In the genomic region with DNA sequence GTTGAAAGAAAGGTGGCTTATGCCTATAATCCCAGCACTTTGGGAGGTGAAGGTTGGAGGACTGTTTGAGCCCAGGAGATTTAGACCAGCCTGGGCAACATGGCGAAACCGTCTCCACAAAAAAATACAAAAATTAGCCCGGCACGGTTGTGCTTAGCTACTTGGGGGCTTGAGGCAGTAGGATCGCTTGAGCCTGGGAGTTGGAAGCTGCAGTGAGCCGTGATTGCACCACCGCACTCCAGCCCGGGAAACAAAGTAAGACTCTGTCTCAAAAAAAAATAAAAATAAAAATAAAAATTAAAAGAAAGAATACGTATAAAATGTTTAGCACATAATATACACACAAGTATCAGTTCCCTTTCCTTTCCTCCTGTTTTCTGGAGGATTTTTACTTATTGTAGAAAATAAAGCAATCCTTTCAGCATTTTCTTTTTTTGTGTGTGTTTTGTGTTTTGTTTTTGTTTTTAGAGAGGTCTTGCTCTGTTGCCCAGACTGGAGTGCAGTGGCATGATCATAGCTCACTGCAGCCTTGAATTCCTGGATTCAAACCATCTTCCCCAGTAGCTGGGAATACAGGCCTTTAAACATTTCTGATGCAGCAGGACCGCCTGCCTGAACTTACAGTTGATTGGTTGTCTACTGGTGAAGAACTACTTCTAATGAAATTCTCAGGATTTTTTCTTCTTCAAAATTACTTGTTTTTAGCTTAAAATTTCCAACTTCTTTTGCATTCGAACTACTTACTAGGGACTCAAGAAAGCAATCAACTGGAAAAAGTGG, we compare ENCODE assay signal across 23 cellular contexts. TPM values are rescaled to one million over a fixed set of nuclear protein-coding genes. Genes with fewer than 3 reads are reported as not detected.
DNase-seq lines count a peak whose midpoint lies in the region; ATAC-seq and TF ChIP-seq lines count a peak whose summit lies in the region.
"Had no signal": no experiment of that assay in that cellular context is flagged by ENCODE, and none has a peak within 500 bp of the region (broad histone marks: within the 10 kb centered on the region; RNA-seq: fewer than 3 reads in every experiment).

No MANE protein-coding gene starts in this region.

- no peak for TF ChIP-seq CTCF in CD8-positive, alpha-beta T cell (IDR thresholded peaks at IDR 0.05)
- TF ChIP-seq CTCF in brain (conservative IDR thresholded peaks at IDR 0.05), result no peak

- peak overlapping the region; percentile 9 for H3K27ac Mint-ChIP-seq in activated CD4-positive, alpha-beta T cell treated with anti-CD3 and anti-CD28 coated beads for 36 hours
- H3K27ac Mint-ChIP-seq in CD8-positive, alpha-beta T cell, result peak overlapping the region; percentile 52
- H3K27ac Mint-ChIP-seq in brain, result peak overlapping the region in 3 of 5 experiments; percentile 2 to 60 (median 14)

- H3K36me3 Mint-ChIP-seq in activated CD4-positive, alpha-beta T cell treated with anti-CD3 and anti-CD28 coated beads for 36 hours (ENCODE audit: low read depth), result peaks cover 1% of the 10 kb centered on the region
- H3K36me3 Mint-ChIP-seq in CD8-positive, alpha-beta T cell, result peaks cover 8% of the 10 kb centered on the region
- H3K36me3 Mint-ChIP-seq in brain, result no peaks in the 10 kb centered on the region
- H3K36me3 Mint-ChIP-seq: IgD-negative memory B cell had no signal

- H3K4me1 Mint-ChIP-seq in activated CD4-positive, alpha-beta T cell treated with anti-CD3 and anti-CD28 coated beads for 36 hours, result peaks cover 31% of the 10 kb centered on the region
- H3K4me1 Mint-ChIP-seq in CD8-positive, alpha-beta T cell (ENCODE audit: low read depth), result peaks cover 37% of the 10 kb centered on the region
- peaks cover 35% of the 10 kb centered on the region for H3K4me1 Mint-ChIP-seq in brain

- no peaks in the 10 kb centered on the region for H3K9me3 Mint-ChIP-seq in activated CD4-positive, alpha-beta T cell treated with anti-CD3 and anti-CD28 coated beads for 36 hours (ENCODE audit: low read depth)
- no peaks in the 10 kb centered on the region for H3K9me3 Mint-ChIP-seq in CD8-positive, alpha-beta T cell
- H3K9me3 Mint-ChIP-seq in brain, result no peaks in the 10 kb centered on the region
- H3K9me3 Mint-ChIP-seq: CD8-positive, alpha-beta memory T cell; IgD-negative memory B cell had no signal

- H3K4me3 ChIP-seq in CD8-positive, alpha-beta T cell (ENCODE audit: low read depth, low read length), result no peak overlapping the region
- H3K4me3 ChIP-seq: BLaER1 had no signal

- no peak for ATAC-seq in activated CD4-positive, alpha-beta T cell treated with anti-CD3 and anti-CD28 coated beads for 36 hours
- no peak for ATAC-seq in CD8-positive, alpha-beta T cell
- ATAC-seq: HCT116, PC-3 had no signal

- no peaks in the 10 kb centered on the region for H3K27me3 ChIP-seq in CD8-positive, alpha-beta T cell (ENCODE audit: insufficient read depth, low read length)
- H3K27me3 ChIP-seq: BLaER1 had no signal

- H3K4me3 Mint-ChIP-seq in activated CD4-positive, alpha-beta T cell treated with anti-CD3 and anti-CD28 coated beads for 36 hours, result no peak overlapping the region
- H3K4me3 Mint-ChIP-seq in CD8-positive, alpha-beta T cell, result no peak overlapping the region
- H3K4me3 Mint-ChIP-seq in brain, result peak overlapping the region in 1 of 5 experiments; percentile 55

- intact Hi-C loops in activated CD4-positive, alpha-beta T cell treated with anti-CD3 and anti-CD28 coated beads for 36 hours (cut with DNase I, micrococcal nuclease), result loop anchor here in 1 of 2 experiments (5.0 to 10.0 kb wide), 2 partner anchors 193 to 405 kb away; a partner anchor contains a TSS
- intact Hi-C loops in CD8-positive, alpha-beta T cell (cut with DNase I, micrococcal nuclease), result loop anchor here (5.0 kb wide), 2 partner anchors 32 to 227 kb away; a partner anchor contains a TSS

- no peaks in the 10 kb centered on the region for H3K27me3 Mint-ChIP-seq in activated CD4-positive, alpha-beta T cell treated with anti-CD3 and anti-CD28 coated beads for 36 hours
- H3K27me3 Mint-ChIP-seq in CD8-positive, alpha-beta T cell (ENCODE audit: low read depth), result no peaks in the 10 kb centered on the region
- H3K27me3 Mint-ChIP-seq in brain, result peaks cover 3% of the 10 kb centered on the region
- H3K27me3 Mint-ChIP-seq: CD8-positive, alpha-beta memory T cell; IgD-negative memory B cell had no signal

- peaks cover 34% of the 10 kb centered on the region for H3K4me1 ChIP-seq in CD8-positive, alpha-beta T cell (ENCODE audit: insufficient read depth, low read length)

- H3K27ac ChIP-seq in CD8-positive, alpha-beta T cell (ENCODE audit: low read depth, low read length), result no peak overlapping the region
- H3K27ac ChIP-seq: 22Rv1, BLaER1 had no signal

- no peaks in the 10 kb centered on the region for H3K36me3 ChIP-seq in CD8-positive, alpha-beta T cell (ENCODE audit: insufficient read depth, low read length)
- H3K36me3 ChIP-seq: BLaER1 had no signal

- POLR2A ChIA-PET in activated CD4-positive, alpha-beta T cell treated with anti-CD3 and anti-CD28 coated beads for 36 hours (lab: Charles Lee), result interaction anchor here (0.6 to 0.7 kb wide), 5 partner anchors 35 to 1773 kb away, joined by 3 to 12 read pairs (median 4); a partner anchor contains a TSS
- POLR2A ChIA-PET in CD8-positive, alpha-beta T cell (lab: Charles Lee), result interaction anchor here (1.5 kb wide), 1 partner anchor 9 kb away, joined by 3 read pairs; no protein-coding TSS in a partner anchor

- no peak for DNase-seq in activated CD4-positive, alpha-beta T cell treated with anti-CD3 and anti-CD28 coated beads for 36 hours
- DNase-seq in activated CD4-positive, alpha-beta T cell treated with anti-CD3 and anti-CD28 coated beads for 1 hour, result no peak
- DNase-seq in CD8-positive, alpha-beta T cell, result no peak
- peak; percentile 44 for DNase-seq in medulla oblongata (ENCODE audit: extremely low spot score)
- no peak for DNase-seq in NCI-H446 treated with DMSO at 0.1 percent for 48 hours (lab: John Stamatoyannopoulos, UW)
- no peak for DNase-seq in ureter (ENCODE audit: low spot score)
- DNase-seq in glomerular visceral epithelial cell (ENCODE audit: extremely low spot score), result no peak
- DNase-seq: ACHN; Calu3; CD8-positive, alpha-beta memory T cell; DMS153; GOT3; NCI-H1105 treated with DMSO at 0.1 percent for 48 hours; NCI-H2029 treated with DMSO at 0.1 percent for 48 hours; NCI-H226; NCI-H524 treated with DMSO at 0.1 percent for 48 hours; PC-3; Right ventricle myocardium superior had no signal

- CTCF ChIA-PET in activated CD4-positive, alpha-beta T cell treated with anti-CD3 and anti-CD28 coated beads for 36 hours (lab: Charles Lee), result interaction anchor here (0.5 kb wide), 1 partner anchor 9 kb away, joined by 3 read pairs; no protein-coding TSS in a partner anchor
- CTCF ChIA-PET in CD8-positive, alpha-beta T cell (lab: Charles Lee), result no interaction called here

- no peaks in the 10 kb centered on the region for H3K9me3 ChIP-seq in CD8-positive, alpha-beta T cell (ENCODE audit: low read length)
- H3K9me3 ChIP-seq: BLaER1 had no signal

RNA-seq across cellular contexts. Expression of a gene that starts 4.1 kb away (rescaled TPM):
- 10 to 100 TPM; 17.7 to 19.7 TPM for total RNA-seq in activated CD4-positive, alpha-beta T cell treated with anti-CD3 and anti-CD28 coated beads for 36 hours
- 10 to 100 TPM; 23.7 to 25.2 TPM for total RNA-seq in CD8-positive, alpha-beta T cell
- polyA plus RNA-seq in brain (ENCODE audit: insufficient read depth, low read depth, low replicate concordance), result 34.2 TPM
- total RNA-seq in ureter, result 48.2 TPM

RNA-seq across cellular contexts. Expression of a gene that starts 6.6 kb away (rescaled TPM):
- 100 to 1,000 TPM; 254 to 354 TPM for total RNA-seq in activated CD4-positive, alpha-beta T cell treated with anti-CD3 and anti-CD28 coated beads for 36 hours
- 100 to 1,000 TPM; 169 to 194 TPM for total RNA-seq in CD8-positive, alpha-beta T cell
- polyA plus RNA-seq in brain (ENCODE audit: insufficient read depth, low read depth, low replicate concordance), result 39.1 TPM
- 71.7 TPM for total RNA-seq in ureter
